Comparison of ENCODE assay signal across 1 cellular context in genomic region chr19:52398091-52398461, GRCh38.
TF ChIP-seq lines count a peak whose summit lies in the region.

No MANE protein-coding gene starts in this region.

TF ChIP-seq in SK-N-SH treated with all-trans-retinoic acid at 6 μM for 48 hours, 23 proteins besides CTCF, POLR2A, EP300 and RAD21 (continued from another document):
- TF ChIP-seq BACH2 (CRISPR knock-in tag; IDR thresholded peaks at IDR 0.05; ENCODE audit: borderline replicate concordance) (no peak), ZNF70 (CRISPR knock-in tag; IDR thresholded peaks at IDR 0.05) (no peak), OSR1 (CRISPR knock-in tag; IDR thresholded peaks at IDR 0.05) (no peak), CSDC2 (CRISPR knock-in tag; IDR thresholded peaks at IDR 0.05) (no peak), ZNF8 (CRISPR knock-in tag; IDR thresholded peaks at IDR 0.05) (no peak), PPARA (CRISPR knock-in tag; IDR thresholded peaks at IDR 0.05; ENCODE audit: borderline replicate concordance) (no peak), SNAI2 (CRISPR knock-in tag; IDR thresholded peaks at IDR 0.05) (no peak), ZNF565 (CRISPR knock-in tag; conservative IDR thresholded peaks at IDR 0.05; ENCODE audit: low read depth) (no peak), TOX (CRISPR knock-in tag; IDR thresholded peaks at IDR 0.05; ENCODE audit: borderline replicate concordance) (no peak), GLIS3 (CRISPR knock-in tag; IDR thresholded peaks at IDR 0.05) (no peak)
